Comparison of ENCODE assay signal across 14 cellular contexts in the genomic region with DNA sequence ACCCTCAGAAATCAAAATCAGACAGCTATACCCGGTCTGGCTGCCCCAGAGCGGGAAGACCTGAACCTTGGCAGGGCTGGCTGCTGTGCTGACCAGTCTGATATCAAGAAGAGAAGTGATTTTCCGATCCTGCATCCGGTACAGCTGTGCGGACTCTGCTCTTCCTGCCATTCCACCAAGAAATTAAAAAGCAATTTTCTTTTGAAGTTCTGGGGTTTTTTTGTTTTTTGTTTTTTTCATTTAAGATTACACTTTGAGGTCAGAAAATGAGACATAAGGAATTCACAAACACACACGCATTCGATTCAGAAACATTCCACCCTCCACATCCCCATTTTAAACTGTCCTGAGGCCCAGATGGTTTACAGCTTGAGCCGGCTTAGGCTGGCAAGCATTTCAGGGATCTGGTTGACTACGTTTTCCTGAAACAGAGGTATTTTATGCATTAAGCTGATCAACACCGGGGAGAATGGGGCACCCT.
DNase-seq lines count a peak whose midpoint lies in the region; ATAC-seq, FAIRE-seq and TF ChIP-seq lines count a peak whose summit lies in the region.
"Had no signal": no experiment of that assay in that cellular context is flagged by ENCODE, and none has a peak within 500 bp of the region (broad histone marks: within the 10 kb centered on the region; RNA-seq: fewer than 3 reads in every experiment).

No MANE protein-coding gene starts in this region.

- H3K27me3 Mint-ChIP-seq in T-helper 17 cell: peaks cover 54% of the 10 kb centered on the region

- H3K9me3 ChIP-seq in kidney (ENCODE audit: control insufficient read depth in 1 of 2, low read length in 2 of 2) (no peaks in the 10 kb centered on the region), thyroid gland (no peaks in the 10 kb centered on the region), T-helper 17 cell (ENCODE audit: control insufficient read depth, low read length, poor library complexity, severe bottlenecking) (no peaks in the 10 kb centered on the region)

- 63 to 72% methylated on average over 10 of the region's 10 CpGs for WGBS in thyroid gland, 2 donors

- DNase-seq in H4 (ENCODE audit: low spot score): peak; percentile 39
- DNase-seq in choroid plexus epithelial cell (ENCODE audit: low read depth): peak; percentile 50
- peak; percentile 71 for DNase-seq in kidney
- DNase-seq in thyroid gland: no peak
- DNase-seq in Kasumi-1 (lab: John Stamatoyannopoulos, UW): no peak
- DNase-seq in T-helper 17 cell: no peak
- DNase-seq: activated T-cell treated with anti-CD3 and anti-CD28 coated beads, Interleukin-2, amount 50 U/mL, for 4 hours; KG1 had no signal

- no peaks in the 10 kb centered on the region for H3K4me1 ChIP-seq in kidney (ENCODE audit: control insufficient read depth in 1 of 2, insufficient read depth in 1 of 2, low read depth in 1 of 2, low read length in 2 of 2)
- no peaks in the 10 kb centered on the region for H3K4me1 ChIP-seq in thyroid gland
- H3K4me1 ChIP-seq: parathyroid adenoma had no signal

- H3K27ac ChIP-seq in kidney (ENCODE audit: low read depth in 2 of 2, low read length in 2 of 2): no peak overlapping the region
- peak overlapping the region in 2 of 3 donors; percentile 45 to 54 for H3K27ac ChIP-seq in thyroid gland
- H3K27ac ChIP-seq: parathyroid adenoma had no signal

- no peak for FAIRE-seq in kidney (lab: Jason Lieb, UNC)
- FAIRE-seq: GM19239 had no signal

- ATAC-seq in GM18873 (IDR thresholded peaks at IDR 0.05; ENCODE audit: low FRiP score, unreplicated experiment): no peak
- ATAC-seq in HG03378 (IDR thresholded peaks at IDR 0.05; ENCODE audit: unreplicated experiment): no peak
- no peak for ATAC-seq in T-helper 17 cell
- ATAC-seq: activated T-cell treated with anti-CD3 and anti-CD28 coated beads, Interleukin-2, amount 50 U/mL, for 4 hours; left lobe of liver had no signal

- H3K4me3 ChIP-seq in choroid plexus epithelial cell (ENCODE audit: low read depth, low read length) (no peak overlapping the region), kidney (ENCODE audit: low read length in 2 of 2) (no peak overlapping the region), thyroid gland (replicated peaks in 1 of 3) (no peak overlapping the region)

- H3K4me1 Mint-ChIP-seq in T-helper 17 cell: peaks cover 3% of the 10 kb centered on the region

- no peak for TF ChIP-seq CTCF in choroid plexus epithelial cell (conservative IDR thresholded peaks at IDR 0.05; ENCODE audit: low read depth, low read length)
- TF ChIP-seq CTCF in kidney (IDR thresholded peaks at IDR 0.05; ENCODE audit: borderline replicate concordance, extremely low read depth, insufficient read depth): no peak
- no peak for TF ChIP-seq CTCF in thyroid gland (IDR thresholded peaks at IDR 0.05)

- intact Hi-C loops in kidney (cut with DNase I): no loop called here
- intact Hi-C loops in thyroid gland (cut with DNase I): no loop called here

- TF ChIP-seq POLR2A in thyroid gland (IDR thresholded peaks at IDR 0.05): no peak

- no peaks in the 10 kb centered on the region for H3K36me3 Mint-ChIP-seq in T-helper 17 cell (ENCODE audit: low read depth)
- H3K36me3 Mint-ChIP-seq: WTC11 had no signal

- H3K27me3 ChIP-seq in thyroid gland: no peaks in the 10 kb centered on the region

- no peak overlapping the region for H3K9ac ChIP-seq in kidney (ENCODE audit: low read length in 2 of 2)
- H3K9ac ChIP-seq: parathyroid adenoma had no signal

- no peak overlapping the region for H3K4me3 Mint-ChIP-seq in T-helper 17 cell
- H3K4me3 Mint-ChIP-seq: activated T-cell treated with anti-CD3 and anti-CD28 coated beads, Interleukin-2, amount 50 U/mL, for 4 hours; WTC11 had no signal

- H3K27ac Mint-ChIP-seq in T-helper 17 cell: no peak overlapping the region

- no peaks in the 10 kb centered on the region for H3K36me3 ChIP-seq in kidney (ENCODE audit: control insufficient read depth in 1 of 2, insufficient read depth in 2 of 2, low read length in 2 of 2)
- H3K36me3 ChIP-seq in thyroid gland: no peaks in the 10 kb centered on the region

Comparison
In these comparisons a context has a peak if more than half of its experiments do, and no peak if none do; other contexts are left out.
1. DNase-seq: peak in H4 (single experiment), choroid plexus epithelial cell (single experiment) and kidney (single experiment); none in thyroid gland (0 of 2), Kasumi-1 (0 of 2) and T-helper 17 cell (0 of 3).
2. H3K27ac ChIP-seq: peak in thyroid gland (2 of 3); none in kidney (0 of 2).